In genomic region chr2:30239308-30240161, GRCh38 we compare ENCODE assay signal across 8 cellular contexts. TPM values are rescaled to one million over a fixed set of nuclear protein-coding genes. Genes with fewer than 3 reads are reported as not detected.
DNase-seq lines count a peak whose midpoint lies in the region; ATAC-seq and TF ChIP-seq lines count a peak whose summit lies in the region.

No MANE protein-coding gene starts in this region.

- H3K4me3 Mint-ChIP-seq in progenitor cell of endocrine pancreas (ENCODE audit: low read depth) = no peak overlapping the region

- H3K27me3 ChIP-seq in AG04450 (ENCODE audit: control insufficient read depth, insufficient read depth, low read length) = no peaks in the 10 kb centered on the region

- TF ChIP-seq CTCF in AG04450 (IDR thresholded peaks at IDR 0.05; ENCODE audit: low read depth, low read length) (peak; percentile 93), GM13976 (IDR thresholded peaks at IDR 0.05; ENCODE audit: borderline replicate concordance, control extremely low read depth, extremely low read depth, insufficient read depth, missing control alignments) (peak; percentile 59), progenitor cell of endocrine pancreas (IDR thresholded peaks at IDR 0.05; ENCODE audit: unreplicated experiment) (peak; percentile 82)

- CTCF ChIA-PET in AG04450 (lab: Charles Lee) = interaction anchor here (0.5 to 4.1 kb wide), 31 partner anchors 10 to 1179 kb away, joined by 3 to 24 read pairs (median 4); partner anchors contain the start of gene YPEL5

- H3K9me3 Mint-ChIP-seq in progenitor cell of endocrine pancreas (ENCODE audit: low read depth) = no peaks in the 10 kb centered on the region

- intact Hi-C loops in Right ventricle myocardium inferior (cut with DNase I) = loop anchor here (5.0 kb wide), 1 partner anchor 173 kb away; no protein-coding TSS in a partner anchor

- peak overlapping the region; percentile 63 for H3K27ac ChIP-seq in AG04450 (ENCODE audit: low read depth, low read length)

- H3K4me1 Mint-ChIP-seq in progenitor cell of endocrine pancreas (ENCODE audit: low read depth) = peaks cover 4% of the 10 kb centered on the region

- no peaks in the 10 kb centered on the region for H3K27me3 Mint-ChIP-seq in progenitor cell of endocrine pancreas

- H3K27ac Mint-ChIP-seq in progenitor cell of endocrine pancreas = peak overlapping the region; percentile 4

- no peak overlapping the region for H3K4me3 ChIP-seq in AG04450 (ENCODE audit: low read depth, low read length)

- ATAC-seq in Right ventricle myocardium inferior = peak; percentile 85

- H3K36me3 Mint-ChIP-seq in progenitor cell of endocrine pancreas (ENCODE audit: insufficient read depth) = peaks cover 32% of the 10 kb centered on the region

- H3K9me3 ChIP-seq in AG04450 (ENCODE audit: control insufficient read depth, insufficient read depth, low read length) = no peaks in the 10 kb centered on the region

- DNase-seq in AG04450 (ENCODE audit: low read depth, low spot score) = no peak
- DNase-seq in GM13976 (ENCODE audit: low spot score) = peak; percentile 65
- peak; percentile 46 for DNase-seq in RPMI7951 (ENCODE audit: low read depth)
- peak; percentile 76 for DNase-seq in activated naive CD4-positive, alpha-beta T cell treated with Interleukin-2 at 50 U/mL for 16 hours
- DNase-seq in Right ventricle myocardium inferior (ENCODE audit: missing footprints) = peak; percentile 81
- DNase-seq in progenitor cell of endocrine pancreas (ENCODE audit: low spot score, unreplicated experiment) = peak; percentile 30
- DNase-seq in GOT3 (lab: John Stamatoyannopoulos, UW) = no peak
- DNase-seq in NCI-H128 (lab: John Stamatoyannopoulos, UW; ENCODE audit: unreplicated experiment) = no peak

- in situ Hi-C loops in GM13976 (cut with MboI; ENCODE audit: low sequenced_read_pairs, unreplicated experiment) = no loop called here

- POLR2A ChIA-PET in AG04450 (lab: Yijun Ruan, JAX) = interaction anchor here (0.7 to 1.9 kb wide), 5 partner anchors 8 to 1345 kb away, joined by 4 to 14 read pairs (median 7); partner anchors contain the start of genes LBH and WDR43

RNA-seq across cellular contexts. Expression of gene LBH, which starts 8.2 kb away (rescaled TPM):
- 381 and 463 TPM in 2 replicates for polyA plus RNA-seq in AG04450 (2011; rRNA removed)
- polyA minus RNA-seq in AG04450 (2011; rRNA and poly(A)+ RNA removed) = 582 and 710 TPM in 2 replicates
- total RNA-seq in RPMI7951 (2014; rRNA removed; shearing (Covaris generic)) = 5.1 and 6.4 TPM in 2 replicates
- 133 TPM for total RNA-seq in Right ventricle myocardium inferior
- total RNA-seq in progenitor cell of endocrine pancreas = 62.3 and 80.5 TPM in 2 replicates

Comparison
In these comparisons a context has a peak if more than half of its experiments do, and no peak if none do; other contexts are left out.
1. DNase-seq: peak in GM13976 (single experiment), RPMI7951 (single experiment), activated naive CD4-positive, alpha-beta T cell treated with Interleukin-2 at 50 U/mL for 16 hours (single experiment), Right ventricle myocardium inferior (single experiment) and progenitor cell of endocrine pancreas (single experiment); none in AG04450 (single experiment), GOT3 (single experiment) and NCI-H128 (single experiment).
2. Peak in every context shown above with its lines, with median percentiles within 50 percentile points of each other: CTCF ChIP-seq.